In genomic region chrX:41332005-41332404, GRCh38 we compare ENCODE assay signal across 8 cellular contexts. TPM values are rescaled to one million over a fixed set of nuclear protein-coding genes. Genes with fewer than 3 reads are reported as not detected.
DNase-seq lines count a peak whose midpoint lies in the region; ATAC-seq, FAIRE-seq and TF ChIP-seq lines count a peak whose summit lies in the region.

No MANE protein-coding gene starts in this region.

- BruUV-seq in HepG2 (replicated peaks; lab: Mats Ljungman, UMichigan) = no TSS peak

- H3K36me3 ChIP-seq in HepG2 (replicated peaks in 1 of 2; ENCODE audit: control insufficient read depth in 1 of 2, insufficient read depth in 2 of 2, low read length in 2 of 2) (no peaks in the 10 kb centered on the region), thyroid gland (no peaks in the 10 kb centered on the region)

- peaks cover 34% of the 10 kb centered on the region for H3K79me2 ChIP-seq in HepG2 (ENCODE audit: insufficient read depth, low read length)

- H3K4me1 ChIP-seq in HepG2 (ENCODE audit: insufficient read depth, low read length) (peaks cover 28% of the 10 kb centered on the region), thyroid gland (peaks cover 6 to 20% of the 10 kb centered on the region in 2 donors)

- peak overlapping the region; percentile 98 for H3K4me3 Mint-ChIP-seq in activated T-cell treated with anti-CD3 and anti-CD28 coated beads, Interleukin-2, amount 50 U/mL, for 24 hours
- peak overlapping the region; percentile 94 for H3K4me3 Mint-ChIP-seq in activated naive CD8-positive, alpha-beta T cell treated with anti-CD3 and anti-CD28 coated beads for 36 hours

- no peaks in the 10 kb centered on the region; a peak in 1 of 5 replicates for H3K27me3 ChIP-seq in HepG2 (ENCODE audit: control insufficient read depth in 1 of 2, insufficient read depth in 2 of 2, low read length in 2 of 2)
- no peaks in the 10 kb centered on the region for H3K27me3 ChIP-seq in thyroid gland

- H3K27ac Mint-ChIP-seq in activated T-cell treated with anti-CD3 and anti-CD28 coated beads, Interleukin-2, amount 50 U/mL, for 24 hours = peak overlapping the region; percentile 100
- peak overlapping the region; percentile 100 for H3K27ac Mint-ChIP-seq in activated naive CD8-positive, alpha-beta T cell treated with anti-CD3 and anti-CD28 coated beads for 36 hours

- peaks cover 45% of the 10 kb centered on the region for H3K4me1 Mint-ChIP-seq in activated T-cell treated with anti-CD3 and anti-CD28 coated beads, Interleukin-2, amount 50 U/mL, for 24 hours (ENCODE audit: low read depth)
- peaks cover 15% of the 10 kb centered on the region for H3K4me1 Mint-ChIP-seq in activated naive CD8-positive, alpha-beta T cell treated with anti-CD3 and anti-CD28 coated beads for 36 hours

- TF ChIP-seq RAD21 in HepG2 (CRISPR knock-in tag; IDR thresholded peaks at IDR 0.05) = no peak

- DNase-seq in activated T-cell treated with anti-CD3 and anti-CD28 coated beads, Interleukin-2, amount 50 U/mL, for 24 hours = no peak
- DNase-seq in activated T-cell treated with anti-CD3 and anti-CD28 coated beads, Interleukin-2, amount 50 U/mL, for 48 hours = no peak
- DNase-seq in activated naive CD8-positive, alpha-beta T cell treated with anti-CD3 and anti-CD28 coated beads for 36 hours = no peak
- DNase-seq in HepG2 (ENCODE audit: low spot score) = no peak
- no peak for DNase-seq in thyroid gland
- DNase-seq in left colon = no peak
- DNase-seq in KBM-7 = no peak
- no peak for DNase-seq in NCI-H1694 treated with DMSO at 0.1 percent for 48 hours (lab: John Stamatoyannopoulos, UW)

- H3K9me3 ChIP-seq in HepG2 (ENCODE audit: low read length) (no peaks in the 10 kb centered on the region), thyroid gland (no peaks in the 10 kb centered on the region)

- H3K27ac ChIP-seq in HepG2 (ENCODE audit: extremely low read length, insufficient read depth, low read length) (peak overlapping the region; percentile 100), thyroid gland (peak overlapping the region; percentile 100)

- H3K27me3 Mint-ChIP-seq in activated T-cell treated with anti-CD3 and anti-CD28 coated beads, Interleukin-2, amount 50 U/mL, for 24 hours = no peaks in the 10 kb centered on the region
- peaks cover 4% of the 10 kb centered on the region for H3K27me3 Mint-ChIP-seq in activated naive CD8-positive, alpha-beta T cell treated with anti-CD3 and anti-CD28 coated beads for 36 hours

- CTCF ChIA-PET in HepG2 (lab: Yijun Ruan, JAX; ENCODE audit: low intra/inter-chr PET ratio, low total read pairs) = no interaction called here

- no peaks in the 10 kb centered on the region for H3K9me3 Mint-ChIP-seq in activated T-cell treated with anti-CD3 and anti-CD28 coated beads, Interleukin-2, amount 50 U/mL, for 24 hours
- no peaks in the 10 kb centered on the region for H3K9me3 Mint-ChIP-seq in activated naive CD8-positive, alpha-beta T cell treated with anti-CD3 and anti-CD28 coated beads for 36 hours

- ATAC-seq in HepG2 (no peak), left colon (no peak)

- in situ Hi-C loops in HepG2 (cut with HindIII; ENCODE audit: extremely low pct_ligation_motif_present, low pct_unique_long_range_greater_than_20kb) = no loop called here
- in situ Hi-C loops in KBM-7 (cut with MboI; ENCODE audit: low pct_unique_long_range_greater_than_20kb, low sequenced_read_pairs) = no loop called here

- 1% methylated on average over 4 of the region's 4 CpGs for WGBS in HepG2 (ENCODE audit: low lambda C conversion rate)
- 42 to 59% methylated on average over 4 of the region's 4 CpGs for WGBS in thyroid gland, 2 donors

- H3K9ac ChIP-seq in HepG2 (ENCODE audit: insufficient read depth, low read depth, low read length) = peak overlapping the region; percentile 98

- peak overlapping the region; percentile 81 for H3K4me2 ChIP-seq in HepG2 (ENCODE audit: low read depth, low read length)

- H3K36me3 Mint-ChIP-seq in activated T-cell treated with anti-CD3 and anti-CD28 coated beads, Interleukin-2, amount 50 U/mL, for 24 hours (ENCODE audit: low read depth) = peaks cover 38% of the 10 kb centered on the region
- H3K36me3 Mint-ChIP-seq in activated naive CD8-positive, alpha-beta T cell treated with anti-CD3 and anti-CD28 coated beads for 36 hours = peaks cover 25% of the 10 kb centered on the region

- no peak; a peak in 1 of 4 replicates for TF ChIP-seq POLR2A in HepG2 (IDR thresholded peaks at IDR 0.05; ENCODE audit: insufficient read depth in 1 of 2, low read depth in 2 of 2, low read length in 2 of 2)
- no peak for TF ChIP-seq POLR2A in thyroid gland (IDR thresholded peaks at IDR 0.05)

- no peak overlapping the region for H2AFZ ChIP-seq in HepG2 (ENCODE audit: low read length)

- no peak for FAIRE-seq in HepG2 (lab: Jason Lieb, UNC)

- peaks cover 25% of the 10 kb centered on the region for H4K20me1 ChIP-seq in HepG2 (ENCODE audit: insufficient read depth, low read length)

- TF ChIP-seq CTCF in HepG2 (CRISPR knock-in tag; IDR thresholded peaks at IDR 0.05) (no peak), thyroid gland (IDR thresholded peaks at IDR 0.05) (no peak)

- intact Hi-C loops in HepG2 (cut with micrococcal nuclease; ENCODE audit: unreplicated experiment) (loop anchor here (5.0 to 10.0 kb wide), 3 partner anchors 50 to 110 kb away; no protein-coding TSS in a partner anchor), thyroid gland (cut with DNase I) (loop anchor here (10.0 kb wide), 1 partner anchor 247 kb away; the partner anchor contains the start of gene USP9X), left colon (cut with DNase I, micrococcal nuclease) (no loop called here)

- TF ChIP-seq EP300 in HepG2 (IDR thresholded peaks at IDR 0.05; ENCODE audit: low read depth in 2 of 2, low read length in 2 of 2) (no peak), HepG2 (CRISPR knock-in tag; IDR thresholded peaks at IDR 0.05; ENCODE audit: borderline replicate concordance) (no peak)

- POLR2A ChIA-PET in HepG2 (lab: Yijun Ruan, JAX) = no interaction called here

- H3K4me3 ChIP-seq in HepG2 (replicated peaks in 1 of 3; ENCODE audit: insufficient read depth in 1 of 3, low read depth in 2 of 3, low read length in 3 of 3) (peak overlapping the region; percentile 71 to 84 (median 73); a peak in 5 of 6 replicates), thyroid gland (replicated peaks in 1 of 3) (peak overlapping the region in 1 of 3 donors; percentile 93)

TF ChIP-seq in HepG2, 621 proteins besides CTCF, POLR2A, EP300 and RAD21 (continues in another document):
- TF ChIP-seq MBNL3 (CRISPR knock-in tag; conservative IDR thresholded peaks at IDR 0.05) = no peak
- no peak for TF ChIP-seq ZNF333 (CRISPR knock-in tag; IDR thresholded peaks at IDR 0.05; ENCODE audit: borderline replicate concordance)
- no peak for TF ChIP-seq ZFYVE20 (CRISPR knock-in tag; IDR thresholded peaks at IDR 0.05; ENCODE audit: borderline replicate concordance, low read depth)
- TF ChIP-seq THAP11 (CRISPR knock-in tag; IDR thresholded peaks at IDR 0.05) = no peak
- no peak for TF ChIP-seq RBM22 (optimal IDR thresholded peaks at IDR 0.05; ENCODE audit: low read length)
- TF ChIP-seq ZNF549 (CRISPR knock-in tag; IDR thresholded peaks at IDR 0.05) = no peak
- TF ChIP-seq DR1 (CRISPR knock-in tag; IDR thresholded peaks at IDR 0.05) = no peak
- TF ChIP-seq ZFP36L1 (CRISPR knock-in tag; IDR thresholded peaks at IDR 0.05) = no peak
- no peak for TF ChIP-seq U2AF2 (IDR thresholded peaks at IDR 0.05; ENCODE audit: low read depth, low read length)
- no peak for TF ChIP-seq ZNF12 (CRISPR knock-in tag; IDR thresholded peaks at IDR 0.05)
- no peak for TF ChIP-seq SNAI1 (CRISPR knock-in tag; IDR thresholded peaks at IDR 0.05; ENCODE audit: borderline replicate concordance)
- TF ChIP-seq TRIM22 (IDR thresholded peaks at IDR 0.05) = no peak

RNA-seq across cellular contexts. Expression of gene DDX3X, which starts 2.0 kb away (rescaled TPM):
- total RNA-seq in activated naive CD8-positive, alpha-beta T cell treated with anti-CD3 and anti-CD28 coated beads for 36 hours = 100 to 1,000 TPM; 275 to 291 TPM
- total RNA-seq in HepG2 (2016; rRNA removed; fragmentation: Illumina TruSeq; extraction: Trizol) (239 and 370 TPM in 2 replicates), thyroid gland (100 to 1,000 TPM; 208 to 295 (median 278) TPM), left colon (100 to 1,000 TPM; 277 to 302 TPM)
- total RNA-seq in HepG2 (2016; cell fraction: cytosol; rRNA removed; fragmentation: Illumina TruSeq; extraction: Trizol; ENCODE audit: low read depth) = 10.9 and 11.5 TPM in 2 replicates
- 250 and 342 TPM in 2 replicates for total RNA-seq in HepG2 (2016; cell fraction: insoluble cytoplasmic fraction; rRNA removed; fragmentation: Illumina TruSeq; extraction: Trizol)
- 50.1 and 56.9 TPM in 2 replicates for total RNA-seq in HepG2 (2016; cell fraction: membrane; rRNA removed; fragmentation: Illumina TruSeq; extraction: Trizol)
- total RNA-seq in HepG2 (2016; cell fraction: nucleus; rRNA removed; fragmentation: Illumina TruSeq; extraction: Trizol) = 205 and 220 TPM in 2 replicates
- polyA plus RNA-seq in HepG2 (2011; rRNA removed) = 53.0 and 53.5 TPM in 2 replicates
- 22.8 and 38.5 TPM in 2 replicates for polyA plus RNA-seq in HepG2 (2011; cell fraction: cytosol; rRNA removed)
- 46.9 and 70.9 TPM in 2 replicates for polyA plus RNA-seq in HepG2 (2011; cell fraction: nucleus; rRNA removed)
- 111 and 117 TPM in 2 replicates for polyA plus RNA-seq in HepG2 (2012)
- 3.4 and 4.0 TPM in 2 replicates for polyA plus RNA-seq in HepG2 (2016; cell fraction: cytosol; fragmentation: Illumina TruSeq; extraction: Trizol; ENCODE audit: low read depth)
- 216 and 226 TPM in 2 replicates for polyA plus RNA-seq in HepG2 (2016; cell fraction: insoluble cytoplasmic fraction; fragmentation: Illumina TruSeq; extraction: Trizol; ENCODE audit: low read depth)
- polyA plus RNA-seq in HepG2 (2016; cell fraction: membrane; fragmentation: Illumina TruSeq; extraction: Trizol; ENCODE audit: low read depth) = 12.2 and 15.8 TPM in 2 replicates
- 181 and 195 TPM in 2 replicates for polyA plus RNA-seq in HepG2 (2016; cell fraction: nucleus; fragmentation: Illumina TruSeq; extraction: Trizol; ENCODE audit: insufficient read depth, low read depth)
- polyA minus RNA-seq in HepG2 (2011; rRNA and poly(A)+ RNA removed; ENCODE audit: low replicate concordance) = 87.7 and 227 TPM in 2 replicates
- 89.6 and 98.9 TPM in 2 replicates for polyA minus RNA-seq in HepG2 (2011; cell fraction: cytosol; rRNA and poly(A)+ RNA removed)
- polyA minus RNA-seq in HepG2 (2011; cell fraction: nucleus; rRNA and poly(A)+ RNA removed) = 324 and 365 TPM in 2 replicates

Comparison
In these comparisons a context has a peak if more than half of its experiments do, and no peak if none do; other contexts are left out.
1. intact Hi-C loops: an anchor here in HepG2 (5.0 to 10.0 kb wide) and thyroid gland (10.0 kb wide); none called in left colon.